Comparison of ENCODE assay signal across 18 cellular contexts in the genomic region with DNA sequence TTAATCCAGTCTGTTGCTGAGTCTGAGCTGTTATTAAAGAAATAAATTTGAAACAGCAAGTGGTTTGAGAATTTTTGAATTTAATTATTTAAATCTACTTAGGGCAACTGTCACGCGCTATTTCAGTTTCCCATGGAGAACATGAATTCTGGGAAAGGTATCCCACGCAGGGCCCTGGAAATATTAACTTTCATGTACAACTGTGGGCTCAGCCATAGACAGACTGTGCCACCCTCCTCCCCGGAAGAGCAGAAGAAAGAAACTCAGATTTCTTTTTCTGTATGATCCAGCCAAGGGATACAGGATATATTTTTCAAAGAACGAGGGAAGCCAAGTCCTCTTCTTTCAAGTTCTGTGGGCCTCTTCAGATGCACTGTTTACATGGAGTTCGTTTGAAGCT.
"Had no signal": no experiment of that assay in that cellular context is flagged by ENCODE, and none has a peak within 500 bp of the region (broad histone marks: within the 10 kb centered on the region; RNA-seq: fewer than 3 reads in every experiment).

No MANE protein-coding gene starts in this region.

- DNase-seq: hippocampal formation; left colon; left ventricle myocardium inferior; mesendoderm; naive thymus-derived CD4-positive, alpha-beta T cell; pancreas; retina; right cardiac atrium; small intestine; spleen; stimulated activated CD4-positive, alpha-beta T cell treated with anti-CD3 and anti-CD28 coated beads, Interleukin-4, amount 100 ng/mL, for 24 hours; stimulated activated CD8-positive, alpha-beta memory T cell treated with anti-CD3 and anti-CD28 coated beads, Interleukin-4, amount 100 ng/mL, for 48 hours; stimulated activated naive CD4-positive, alpha-beta T cell treated with Interleukin-2 at 50 U/mL for 16 hours; stimulated activated naive CD8-positive, alpha-beta T cell treated with anti-CD3 and anti-CD28 coated beads, Interleukin-15, amount 100 ng/mL, for 72 hours; transverse colon had no signal

- H3K36me3 Mint-ChIP-seq: mesothelial cell of epicardium; naive thymus-derived CD4-positive, alpha-beta T cell; stimulated activated memory B cell treated with anti-CD40 and anti-IgM and Interleukin-4, amounts not matched to agents 10 μg/mL and 1 μg/mL and 100 μg/mL, for 72 hours had no signal

- ATAC-seq: left colon; naive thymus-derived CD4-positive, alpha-beta T cell; pancreas; right cardiac atrium; sciatic nerve; stimulated activated memory B cell treated with anti-CD40 and anti-IgM and Interleukin-4, amounts not matched to agents 10 μg/mL and 1 μg/mL and 100 μg/mL, for 72 hours; stimulated activated naive CD8-positive, alpha-beta T cell treated with anti-CD3 and anti-CD28 coated beads, Interleukin-15, amount 100 ng/mL, for 72 hours had no signal

- H3K27ac Mint-ChIP-seq: mesothelial cell of epicardium; naive thymus-derived CD4-positive, alpha-beta T cell; stimulated activated memory B cell treated with anti-CD40 and anti-IgM and Interleukin-4, amounts not matched to agents 10 μg/mL and 1 μg/mL and 100 μg/mL, for 72 hours; stimulated activated naive CD8-positive, alpha-beta T cell treated with anti-CD3 and anti-CD28 coated beads, Interleukin-15, amount 100 ng/mL, for 72 hours had no signal

- H3K9me3 Mint-ChIP-seq: mesothelial cell of epicardium; naive thymus-derived CD4-positive, alpha-beta T cell; stimulated activated memory B cell treated with anti-CD40 and anti-IgM and Interleukin-4, amounts not matched to agents 10 μg/mL and 1 μg/mL and 100 μg/mL, for 72 hours; stimulated activated naive CD8-positive, alpha-beta T cell treated with anti-CD3 and anti-CD28 coated beads, Interleukin-15, amount 100 ng/mL, for 72 hours had no signal

- H3K4me3 Mint-ChIP-seq: mesothelial cell of epicardium; naive thymus-derived CD4-positive, alpha-beta T cell; stimulated activated memory B cell treated with anti-CD40 and anti-IgM and Interleukin-4, amounts not matched to agents 10 μg/mL and 1 μg/mL and 100 μg/mL, for 72 hours; stimulated activated naive CD8-positive, alpha-beta T cell treated with anti-CD3 and anti-CD28 coated beads, Interleukin-15, amount 100 ng/mL, for 72 hours had no signal
